Comparison of ENCODE assay signal across 20 cellular contexts in genomic region chrX:68997461-68997860, GRCh38.
DNase-seq lines count a peak whose midpoint lies in the region; ATAC-seq, FAIRE-seq and TF ChIP-seq lines count a peak whose summit lies in the region.
"Had no signal": no experiment of that assay in that cellular context is flagged by ENCODE, and none has a peak within 500 bp of the region (broad histone marks: within the 10 kb centered on the region; RNA-seq: fewer than 3 reads in every experiment).

No MANE protein-coding gene starts in this region.

- dilution Hi-C loops in endothelial cell of umbilical vein (cut with MboI; ENCODE audit: extremely low pct_ligation_motif_present, low sequenced_read_pairs), result no loop called here

- H3K36me3 ChIP-seq in left ventricle myocardium inferior (no peaks in the 10 kb centered on the region), endothelial cell of umbilical vein (ENCODE audit: control insufficient read depth in 2 of 2, extremely low read depth in 1 of 2, insufficient read depth in 2 of 2, low read length in 2 of 2) (no peaks in the 10 kb centered on the region), uterus (no peaks in the 10 kb centered on the region), psoas muscle (ENCODE audit: insufficient read depth in 1 of 2, low read depth in 1 of 2) (no peaks in the 10 kb centered on the region)

- no peak overlapping the region for H3K4me3 ChIP-seq in left ventricle myocardium inferior
- H3K4me3 ChIP-seq in endothelial cell of umbilical vein (replicated peaks in 1 of 3; ENCODE audit: insufficient read depth in 1 of 3, low read depth in 1 of 3, low read length in 3 of 3), result no peak overlapping the region
- no peak overlapping the region for H3K4me3 ChIP-seq in uterus
- H3K4me3 ChIP-seq in psoas muscle, result no peak overlapping the region

- peaks cover 47% of the 10 kb centered on the region for H3K4me1 ChIP-seq in left ventricle myocardium inferior
- H3K4me1 ChIP-seq in endothelial cell of umbilical vein (ENCODE audit: control insufficient read depth, extremely low read depth, insufficient read depth, low read length), result peaks cover 23% of the 10 kb centered on the region
- peaks cover 0 to 7% of the 10 kb centered on the region in 2 donors for H3K4me1 ChIP-seq in uterus
- peaks cover 5% of the 10 kb centered on the region for H3K4me1 ChIP-seq in psoas muscle

- intact Hi-C loops in left ventricle myocardium inferior (cut with micrococcal nuclease) (no loop called here), Right ventricle myocardium superior (cut with DNase I) (loop anchor here (10.0 kb wide), 2 partner anchors 63 to 103 kb away; no protein-coding TSS in a partner anchor), endothelial cell of umbilical vein (cut with micrococcal nuclease) (loop anchor here (5.0 kb wide), 1 partner anchor 50 kb away; no protein-coding TSS in a partner anchor), uterus (cut with DNase I; ENCODE audit: low total_unique reads) (no loop called here), psoas muscle (cut with DNase I) (loop anchor here in 1 of 2 donors (5.0 kb wide), 1 partner anchor 165 kb away; no protein-coding TSS in a partner anchor)

- H3K9me3 ChIP-seq in left ventricle myocardium inferior (replicated peaks), result no peaks in the 10 kb centered on the region
- H3K9me3 ChIP-seq in endothelial cell of umbilical vein (replicated peaks; ENCODE audit: control insufficient read depth, insufficient read depth, low read length), result no peaks in the 10 kb centered on the region
- no peaks in the 10 kb centered on the region for H3K9me3 ChIP-seq in uterus
- H3K9me3 ChIP-seq in psoas muscle, result no peaks in the 10 kb centered on the region

- no TSS peak for BruUV-seq in endothelial cell of umbilical vein (replicated peaks; lab: Mats Ljungman, UMichigan)

- H3K9me1 ChIP-seq in endothelial cell of umbilical vein (replicated peaks; ENCODE audit: control insufficient read depth, extremely low read depth, insufficient read depth, low read length), result no peaks in the 10 kb centered on the region

- FAIRE-seq in endothelial cell of umbilical vein (lab: Jason Lieb, UNC), result no peak
- FAIRE-seq: A204.1, G401.6 had no signal

- WGBS in psoas muscle, 3 donors, result 42 to 45% (median 43%) methylated on average over 3 of the region's 3 CpGs

- no peak for TF ChIP-seq CTCF in left ventricle myocardium inferior (IDR thresholded peaks at IDR 0.05; ENCODE audit: borderline replicate concordance)
- TF ChIP-seq CTCF in endothelial cell of umbilical vein (IDR thresholded peaks at IDR 0.05; ENCODE audit: extremely low read depth in 1 of 2, insufficient read depth in 1 of 2, low read depth in 1 of 2, low read length in 2 of 2), result no peak
- no peak for TF ChIP-seq CTCF in uterus (IDR thresholded peaks at IDR 0.05)
- TF ChIP-seq CTCF in psoas muscle (IDR thresholded peaks at IDR 0.05), result no peak

- H4K20me1 ChIP-seq in endothelial cell of umbilical vein (replicated peaks; ENCODE audit: control insufficient read depth, extremely low read depth, insufficient read depth, low read length), result no peaks in the 10 kb centered on the region

- H2AFZ ChIP-seq in endothelial cell of umbilical vein (ENCODE audit: low read depth, low read length), result no peak overlapping the region

- CTCF ChIA-PET in endothelial cell of umbilical vein (lab: Charles Lee), result interaction anchor here (0.9 to 1.1 kb wide), 2 partner anchors 21 to 25 kb away, joined by 3 read pairs; no protein-coding TSS in a partner anchor

- H3K27ac ChIP-seq in left ventricle myocardium inferior (replicated peaks) (peak overlapping the region; percentile 85), endothelial cell of umbilical vein (ENCODE audit: insufficient read depth, low read depth, low read length) (peak overlapping the region; percentile 34), uterus (peak overlapping the region; percentile 73 to 77), psoas muscle (no peak overlapping the region)
- H3K27ac ChIP-seq: C4-2B had no signal

- H3K79me2 ChIP-seq in endothelial cell of umbilical vein (ENCODE audit: control insufficient read depth, insufficient read depth, low read length), result no peaks in the 10 kb centered on the region

- H3K4me2 ChIP-seq in endothelial cell of umbilical vein (ENCODE audit: insufficient read depth, low read length), result peak overlapping the region; percentile 24

- no peak overlapping the region for H3K9ac ChIP-seq in endothelial cell of umbilical vein (replicated peaks; ENCODE audit: extremely low read depth, insufficient read depth, low read length)

- DNase-seq in left ventricle myocardium inferior (no peak), Right ventricle myocardium superior (no peak), endothelial cell of umbilical vein (ENCODE audit: low read depth, low spot score) (peak; percentile 57), mucosa of gallbladder (ENCODE audit: low spot score) (peak; percentile 7), uterus (no peak), LoVo (ENCODE audit: low spot score) (no peak), T-helper 9 cell (no peak), psoas muscle (no peak)
- DNase-seq: DND-41, H9, KG1, NCI-H1048, NCI-H1436 treated with DMSO at 0.1 percent for 48 hours, NCI-H2081, NCI-H748 treated with DMSO at 0.1 percent for 48 hours, OCI-M1, RPMI8226 had no signal

- H3K27me3 ChIP-seq in left ventricle myocardium inferior (ENCODE audit: low read depth), result no peaks in the 10 kb centered on the region
- H3K27me3 ChIP-seq in endothelial cell of umbilical vein (ENCODE audit: control insufficient read depth in 2 of 2, insufficient read depth in 2 of 2, low read length in 2 of 2), result no peaks in the 10 kb centered on the region
- no peaks in the 10 kb centered on the region for H3K27me3 ChIP-seq in uterus
- peaks cover 0 to 29% (median 0%) of the 10 kb centered on the region in 3 donors for H3K27me3 ChIP-seq in psoas muscle (ENCODE audit: insufficient read depth in 3 of 3, low read length in 2 of 3)

- ATAC-seq in Right ventricle myocardium superior (ENCODE audit: poor library complexity), result no peak
- ATAC-seq in psoas muscle, result no peak

- POLR2A ChIA-PET in endothelial cell of umbilical vein (lab: Charles Lee), result no interaction called here

- TF ChIP-seq POLR2A in endothelial cell of umbilical vein (IDR thresholded peaks at IDR 0.05; ENCODE audit: low read depth, low read length), result no peak
- TF ChIP-seq POLR2A in uterus (IDR thresholded peaks at IDR 0.05), result no peak

TF ChIP-seq in endothelial cell of umbilical vein, 7 proteins besides CTCF, POLR2A, EP300 and RAD21:
- TF ChIP-seq MYC (IDR thresholded peaks at IDR 0.05; ENCODE audit: low read depth, low read length), result no peak
- TF ChIP-seq FOS (IDR thresholded peaks at IDR 0.05; ENCODE audit: borderline replicate concordance, insufficient read depth, low read length), result no peak
- no peak for TF ChIP-seq JUN (IDR thresholded peaks at IDR 0.05; ENCODE audit: borderline replicate concordance, insufficient read depth, insufficient read length, low read depth)
- TF ChIP-seq MAX (IDR thresholded peaks at IDR 0.05; ENCODE audit: insufficient read depth, insufficient read length), result no peak
- TF ChIP-seq POLR2AphosphoS5 (IDR thresholded peaks at IDR 0.05; ENCODE audit: insufficient read depth, low read depth, low read length), result no peak
TF ChIP-seq in endothelial cell of umbilical vein: peak in this region for 0.

Comparison
In these comparisons a context has a peak if more than half of its experiments do, and no peak if none do; other contexts are left out.
1. intact Hi-C loops: an anchor here in Right ventricle myocardium superior (10.0 kb wide) and endothelial cell of umbilical vein (5.0 kb wide); none called in left ventricle myocardium inferior and uterus.
2. DNase-seq: peak in endothelial cell of umbilical vein (single experiment) and mucosa of gallbladder (single experiment); none in left ventricle myocardium inferior (single experiment), Right ventricle myocardium superior (single experiment), uterus (0 of 2), LoVo (single experiment), T-helper 9 cell (single experiment) and psoas muscle (0 of 2).